In the genomic region with DNA sequence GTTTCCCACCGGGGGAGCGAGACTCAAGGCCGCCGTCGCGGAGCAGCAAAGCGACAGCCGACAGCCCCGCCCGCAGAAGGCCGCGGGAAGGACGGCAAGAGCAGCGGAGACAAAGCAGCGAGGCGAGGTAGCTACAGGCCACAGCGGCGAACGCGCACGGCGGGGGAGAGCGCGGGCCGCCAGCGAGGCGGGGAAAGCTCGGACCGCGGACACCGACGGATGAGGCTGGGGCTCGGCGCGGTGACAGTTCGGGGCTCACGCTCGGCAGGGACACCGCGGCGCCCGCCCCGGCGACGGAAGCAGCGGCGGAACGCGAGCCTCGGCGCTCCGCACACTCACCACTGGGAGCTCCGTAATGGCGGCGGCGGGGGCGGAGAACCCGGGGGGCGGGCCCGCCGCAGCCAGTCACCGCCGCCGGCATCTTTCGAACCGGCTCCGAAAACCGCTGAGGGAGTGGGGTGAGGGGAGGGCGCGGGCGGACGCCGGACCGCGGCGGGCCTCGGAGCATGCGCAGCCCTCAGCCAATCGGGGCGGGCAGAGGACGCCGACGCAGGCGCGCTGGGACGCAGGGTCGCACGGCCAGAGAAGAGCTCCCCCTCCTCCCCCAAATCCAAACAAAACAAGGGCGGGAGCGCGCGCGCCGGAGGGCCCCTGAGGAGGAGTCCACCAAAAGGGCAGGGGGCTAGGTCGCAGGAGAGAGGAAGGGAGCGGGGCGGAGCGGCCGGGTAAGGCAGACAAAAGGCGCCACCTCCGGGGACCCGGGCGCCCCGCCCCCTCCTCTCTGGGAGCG, we compare ENCODE assay signal across 8 cellular contexts. TPM values are rescaled to one million over a fixed set of nuclear protein-coding genes. Genes with fewer than 3 reads are reported as not detected.
DNase-seq lines count a peak whose midpoint lies in the region; ATAC-seq and TF ChIP-seq lines count a peak whose summit lies in the region.

No MANE protein-coding gene starts in this region.

- no peaks in the 10 kb centered on the region for H3K9me3 ChIP-seq in liver (ENCODE audit: control insufficient read depth in 4 of 4, low read length in 3 of 4)

- no peaks in the 10 kb centered on the region for H3K36me3 ChIP-seq in liver (ENCODE audit: control insufficient read depth in 4 of 4, insufficient read depth in 3 of 4, low read depth in 1 of 4, low read length in 3 of 4)

- H3K4me3 ChIP-seq in liver (ENCODE audit: low read depth in 1 of 3, low read length in 3 of 3), result peak overlapping the region; percentile 71 to 92 (median 90)

- peak; percentile 95 for DNase-seq in NCI-H748 (lab: John Stamatoyannopoulos, UW; ENCODE audit: unreplicated experiment)
- DNase-seq in activated CD4-positive, alpha-beta T cell treated with anti-CD3 and anti-CD28 coated beads, Interleukin-2, amount 50 U/mL, for 4 hours, result peak; percentile 94 to 96
- DNase-seq in dermis blood vessel endothelial cell, result peak; percentile 96
- peak; percentile 97 for DNase-seq in stimulated activated CD4-positive, alpha-beta T cell treated with anti-CD3 and anti-CD28 coated beads, Interleukin-4, amount 100 ng/mL, for 1 hour

- H3K9ac ChIP-seq in liver (ENCODE audit: low read depth in 1 of 2, low read length in 2 of 2), result peak overlapping the region; percentile 73 to 91

- H3K27ac ChIP-seq in C4-2B (peak overlapping the region; percentile 99), liver (ENCODE audit: low read depth in 1 of 2, low read length in 2 of 2) (peak overlapping the region; percentile 85 to 98)

- TF ChIP-seq CTCF in C4-2B (conservative IDR thresholded peaks at IDR 0.05), result no peak
- TF ChIP-seq CTCF in liver (IDR thresholded peaks at IDR 0.05; ENCODE audit: low read depth, low read length, missing input control), result no peak

- H3K4me1 ChIP-seq in liver (ENCODE audit: control insufficient read depth in 4 of 4, insufficient read depth in 4 of 4, low read length in 3 of 4), result peaks cover 5 to 28% (median 17%) of the 10 kb centered on the region in 4 donors

- under 1% methylated on average over 105 of the region's 105 CpGs for WGBS in liver

- H3K27me3 ChIP-seq in liver (ENCODE audit: control insufficient read depth in 4 of 4, insufficient read depth in 4 of 4, low read length in 3 of 4), result no peaks in the 10 kb centered on the region

- no peak for TF ChIP-seq RAD21 in liver (IDR thresholded peaks at IDR 0.05)

- ATAC-seq in GM19395 (IDR thresholded peaks at IDR 0.05; ENCODE audit: unreplicated experiment), result peak; percentile 77
- peak; percentile 47 for ATAC-seq in HG03558 (IDR thresholded peaks at IDR 0.05; ENCODE audit: extremely low read depth, unreplicated experiment)

TF ChIP-seq in liver, 16 proteins besides CTCF, POLR2A, EP300 and RAD21:
- TF ChIP-seq EGR1 (IDR thresholded peaks at IDR 0.05; ENCODE audit: low read depth in 2 of 2) (peak; percentile 70 to 93), YY1 (IDR thresholded peaks at IDR 0.05) (peak; percentile 92), HNF4G (IDR thresholded peaks at IDR 0.05) (no peak), RXRA (IDR thresholded peaks at IDR 0.05) (no peak), FOXA2 (IDR thresholded peaks at IDR 0.05) (no peak), FOXA1 (IDR thresholded peaks at IDR 0.05) (no peak), GABPA (IDR thresholded peaks at IDR 0.05 in 1 of 2, conservative IDR thresholded peaks at IDR 0.05 in 1 of 2) (no peak), TAF1 (conservative IDR thresholded peaks at IDR 0.05) (no peak), NR2F2 (IDR thresholded peaks at IDR 0.05) (no peak), SP1 (IDR thresholded peaks at IDR 0.05) (peak; percentile 30), HNF4A (conservative IDR thresholded peaks at IDR 0.05) (no peak), JUND (IDR thresholded peaks at IDR 0.05) (no peak)
- TF ChIP-seq, protein P1, sequence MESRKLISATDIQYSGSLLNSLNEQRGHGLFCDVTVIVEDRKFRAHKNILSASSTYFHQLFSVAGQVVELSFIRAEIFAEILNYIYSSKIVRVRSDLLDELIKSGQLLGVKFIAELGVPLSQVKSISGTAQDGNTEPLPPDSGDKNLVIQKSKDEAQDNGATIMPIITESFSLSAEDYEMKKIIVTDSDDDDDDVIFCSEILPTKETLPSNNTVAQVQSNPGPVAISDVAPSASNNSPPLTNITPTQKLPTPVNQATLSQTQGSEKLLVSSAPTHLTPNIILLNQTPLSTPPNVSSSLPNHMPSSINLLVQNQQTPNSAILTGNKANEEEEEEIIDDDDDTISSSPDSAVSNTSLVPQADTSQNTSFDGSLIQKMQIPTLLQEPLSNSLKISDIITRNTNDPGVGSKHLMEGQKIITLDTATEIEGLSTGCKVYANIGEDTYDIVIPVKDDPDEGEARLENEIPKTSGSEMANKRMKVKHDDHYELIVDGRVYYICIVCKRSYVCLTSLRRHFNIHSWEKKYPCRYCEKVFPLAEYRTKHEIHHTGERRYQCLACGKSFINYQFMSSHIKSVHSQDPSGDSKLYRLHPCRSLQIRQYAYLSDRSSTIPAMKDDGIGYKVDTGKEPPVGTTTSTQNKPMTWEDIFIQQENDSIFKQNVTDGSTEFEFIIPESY (IDR thresholded peaks at IDR 0.05), result no peak
- TF ChIP-seq, protein P2, sequence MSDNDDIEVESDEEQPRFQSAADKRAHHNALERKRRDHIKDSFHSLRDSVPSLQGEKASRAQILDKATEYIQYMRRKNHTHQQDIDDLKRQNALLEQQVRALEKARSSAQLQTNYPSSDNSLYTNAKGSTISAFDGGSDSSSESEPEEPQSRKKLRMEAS (IDR thresholded peaks at IDR 0.05), result no peak
- TF ChIP-seq, protein P3, sequence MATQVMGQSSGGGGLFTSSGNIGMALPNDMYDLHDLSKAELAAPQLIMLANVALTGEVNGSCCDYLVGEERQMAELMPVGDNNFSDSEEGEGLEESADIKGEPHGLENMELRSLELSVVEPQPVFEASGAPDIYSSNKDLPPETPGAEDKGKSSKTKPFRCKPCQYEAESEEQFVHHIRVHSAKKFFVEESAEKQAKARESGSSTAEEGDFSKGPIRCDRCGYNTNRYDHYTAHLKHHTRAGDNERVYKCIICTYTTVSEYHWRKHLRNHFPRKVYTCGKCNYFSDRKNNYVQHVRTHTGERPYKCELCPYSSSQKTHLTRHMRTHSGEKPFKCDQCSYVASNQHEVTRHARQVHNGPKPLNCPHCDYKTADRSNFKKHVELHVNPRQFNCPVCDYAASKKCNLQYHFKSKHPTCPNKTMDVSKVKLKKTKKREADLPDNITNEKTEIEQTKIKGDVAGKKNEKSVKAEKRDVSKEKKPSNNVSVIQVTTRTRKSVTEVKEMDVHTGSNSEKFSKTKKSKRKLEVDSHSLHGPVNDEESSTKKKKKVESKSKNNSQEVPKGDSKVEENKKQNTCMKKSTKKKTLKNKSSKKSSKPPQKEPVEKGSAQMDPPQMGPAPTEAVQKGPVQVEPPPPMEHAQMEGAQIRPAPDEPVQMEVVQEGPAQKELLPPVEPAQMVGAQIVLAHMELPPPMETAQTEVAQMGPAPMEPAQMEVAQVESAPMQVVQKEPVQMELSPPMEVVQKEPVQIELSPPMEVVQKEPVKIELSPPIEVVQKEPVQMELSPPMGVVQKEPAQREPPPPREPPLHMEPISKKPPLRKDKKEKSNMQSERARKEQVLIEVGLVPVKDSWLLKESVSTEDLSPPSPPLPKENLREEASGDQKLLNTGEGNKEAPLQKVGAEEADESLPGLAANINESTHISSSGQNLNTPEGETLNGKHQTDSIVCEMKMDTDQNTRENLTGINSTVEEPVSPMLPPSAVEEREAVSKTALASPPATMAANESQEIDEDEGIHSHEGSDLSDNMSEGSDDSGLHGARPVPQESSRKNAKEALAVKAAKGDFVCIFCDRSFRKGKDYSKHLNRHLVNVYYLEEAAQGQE (IDR thresholded peaks at IDR 0.05), result peak; percentile 17
- TF ChIP-seq, protein P4, sequence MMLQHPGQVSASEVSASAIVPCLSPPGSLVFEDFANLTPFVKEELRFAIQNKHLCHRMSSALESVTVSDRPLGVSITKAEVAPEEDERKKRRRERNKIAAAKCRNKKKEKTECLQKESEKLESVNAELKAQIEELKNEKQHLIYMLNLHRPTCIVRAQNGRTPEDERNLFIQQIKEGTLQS (IDR thresholded peaks at IDR 0.05), result no peak

RNA-seq across cellular contexts. Expression of a gene that starts 0.6 kb away (rescaled TPM):
- total RNA-seq in dermis blood vessel endothelial cell, result 236 and 322 TPM in 2 replicates
- total RNA-seq in liver, result 100 to 1,000 TPM; 104 to 115 TPM
- polyA plus RNA-seq in liver, result 10 to 100 TPM; 34.8 to 41.0 TPM

RNA-seq across cellular contexts. Expression of a gene that starts 54.0 kb away (rescaled TPM):
- under 0.01 and 0.42 TPM in 2 replicates for total RNA-seq in dermis blood vessel endothelial cell
- total RNA-seq in liver, result under 1 TPM in 1 of 2 donors, not detected in 1; 0.05 TPM
- polyA plus RNA-seq in liver, result not detected

Comparison
In these comparisons a context has a peak if more than half of its experiments do, and no peak if none do; other contexts are left out.
1. Peak in every context shown above with its lines: DNase-seq, ATAC-seq, H3K4me3 ChIP-seq and H3K27ac ChIP-seq.